In genomic region chr3:56754753-56755365, GRCh38 we compare ENCODE assay signal across 8 cellular contexts. TPM values are rescaled to one million over a fixed set of nuclear protein-coding genes. Genes with fewer than 3 reads are reported as not detected.
DNase-seq lines count a peak whose midpoint lies in the region; ATAC-seq, FAIRE-seq and TF ChIP-seq lines count a peak whose summit lies in the region.

No MANE protein-coding gene starts in this region.

- peak; percentile 80 for FAIRE-seq in GM12891 (lab: Jason Lieb, UNC)

- H3K27me3 ChIP-seq in psoas muscle (ENCODE audit: insufficient read depth in 3 of 3, low read length in 2 of 3): no peaks in the 10 kb centered on the region

- ATAC-seq in psoas muscle: peak in 1 of 4 donors; percentile 7

- TF ChIP-seq CTCF in coronary artery (IDR thresholded peaks at IDR 0.05) (no peak), psoas muscle (IDR thresholded peaks at IDR 0.05) (no peak)

- DNase-seq in GM12891 (ENCODE audit: insufficient read length, low spot score) (no peak), NOMO-1 treated with DMSO at 0.1 percent for 48 hours (lab: John Stamatoyannopoulos, UW; ENCODE audit: unreplicated experiment) (peak; percentile 80), coronary artery (ENCODE audit: low spot score) (no peak), psoas muscle (no peak), NCI-H526 (lab: John Stamatoyannopoulos, UW) (no peak), NCI-H1436 (lab: John Stamatoyannopoulos, UW) (no peak), hippocampal formation (lab: John Stamatoyannopoulos, UW) (no peak), NCI-H146 (lab: John Stamatoyannopoulos, UW) (no peak)

- H3K27ac ChIP-seq in coronary artery: peak overlapping the region in 1 of 2 donors; percentile 64
- peak overlapping the region; percentile 48 for H3K27ac ChIP-seq in psoas muscle

- 65 to 74% (median 68%) methylated on average over 21 of the region's 21 CpGs for WGBS in psoas muscle, 3 donors

- H3K36me3 ChIP-seq in psoas muscle (ENCODE audit: insufficient read depth in 1 of 2, low read depth in 1 of 2): peaks cover 10 to 32% of the 10 kb centered on the region in 2 donors

- peaks cover 25% of the 10 kb centered on the region for H3K4me1 ChIP-seq in psoas muscle

- H3K4me3 ChIP-seq in coronary artery: peak overlapping the region; percentile 52
- peak overlapping the region; percentile 1 for H3K4me3 ChIP-seq in psoas muscle

- H3K9me3 ChIP-seq in psoas muscle: no peaks in the 10 kb centered on the region

- intact Hi-C loops in psoas muscle (cut with DNase I): loop anchor here in 1 of 2 donors (5.0 kb wide), 1 partner anchor 42 kb away; no protein-coding TSS in a partner anchor

- no peak for TF ChIP-seq POLR2A in GM12891 (IDR thresholded peaks at IDR 0.05; ENCODE audit: low read depth, low read length)

TF ChIP-seq in GM12891, 5 proteins besides CTCF, POLR2A, EP300 and RAD21:
- TF ChIP-seq PAX5 (IDR thresholded peaks at IDR 0.05; ENCODE audit: insufficient read depth, low read length, severe bottlenecking) (no peak), TAF1 (IDR thresholded peaks at IDR 0.05; ENCODE audit: low read depth, low read length) (no peak), SPI1 (IDR thresholded peaks at IDR 0.05; ENCODE audit: low read depth, low read length) (peak; percentile 94), POLR2AphosphoS5 (IDR thresholded peaks at IDR 0.05; ENCODE audit: low read depth, low read length) (no peak), POU2F2 (IDR thresholded peaks at IDR 0.05; ENCODE audit: low read depth, low read length) (no peak)
TF ChIP-seq in GM12891: peak in this region for 1.

RNA-seq across cellular contexts. Expression of gene ARHGEF3, which starts 46.9 kb away (rescaled TPM):
- polyA plus RNA-seq in GM12891 (2012; ENCODE audit: low read depth, missing spikeins): 12.8 TPM
- 10 to 100 TPM in 1 of 4 donors, 1 to 10 TPM in 3; 6.3 to 10.4 (median 7.0) TPM for total RNA-seq in psoas muscle
- 1 to 10 TPM; 4.6 to 6.3 (median 6.2) TPM for polyA plus RNA-seq in psoas muscle
